ENCODE assay signal across 1 cellular context in genomic region chr14:31025335-31026075, GRCh38.
TF ChIP-seq lines count a peak whose summit lies in the region.

A gene with protein sequence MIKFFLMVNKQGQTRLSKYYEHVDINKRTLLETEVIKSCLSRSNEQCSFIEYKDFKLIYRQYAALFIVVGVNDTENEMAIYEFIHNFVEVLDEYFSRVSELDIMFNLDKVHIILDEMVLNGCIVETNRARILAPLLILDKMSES (plus strand): TSS chr14:31025649. CDS start chr14:31066197, 40,548 bp downstream.

TF ChIP-seq in HepG2, 621 proteins besides CTCF, POLR2A, EP300 and RAD21 (continued from another document and continues in another):
- TF ChIP-seq, protein P1, sequence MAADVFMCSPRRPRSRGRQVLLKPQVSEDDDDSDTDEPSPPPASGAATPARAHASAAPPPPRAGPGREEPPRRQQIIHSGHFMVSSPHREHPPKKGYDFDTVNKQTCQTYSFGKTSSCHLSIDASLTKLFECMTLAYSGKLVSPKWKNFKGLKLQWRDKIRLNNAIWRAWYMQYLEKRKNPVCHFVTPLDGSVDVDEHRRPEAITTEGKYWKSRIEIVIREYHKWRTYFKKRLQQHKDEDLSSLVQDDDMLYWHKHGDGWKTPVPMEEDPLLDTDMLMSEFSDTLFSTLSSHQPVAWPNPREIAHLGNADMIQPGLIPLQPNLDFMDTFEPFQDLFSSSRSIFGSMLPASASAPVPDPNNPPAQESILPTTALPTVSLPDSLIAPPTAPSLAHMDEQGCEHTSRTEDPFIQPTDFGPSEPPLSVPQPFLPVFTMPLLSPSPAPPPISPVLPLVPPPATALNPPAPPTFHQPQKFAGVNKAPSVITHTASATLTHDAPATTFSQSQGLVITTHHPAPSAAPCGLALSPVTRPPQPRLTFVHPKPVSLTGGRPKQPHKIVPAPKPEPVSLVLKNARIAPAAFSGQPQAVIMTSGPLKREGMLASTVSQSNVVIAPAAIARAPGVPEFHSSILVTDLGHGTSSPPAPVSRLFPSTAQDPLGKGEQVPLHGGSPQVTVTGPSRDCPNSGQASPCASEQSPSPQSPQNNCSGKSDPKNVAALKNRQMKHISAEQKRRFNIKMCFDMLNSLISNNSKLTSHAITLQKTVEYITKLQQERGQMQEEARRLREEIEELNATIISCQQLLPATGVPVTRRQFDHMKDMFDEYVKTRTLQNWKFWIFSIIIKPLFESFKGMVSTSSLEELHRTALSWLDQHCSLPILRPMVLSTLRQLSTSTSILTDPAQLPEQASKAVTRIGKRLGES (CRISPR knock-in tag; IDR thresholded peaks at IDR 0.05; ENCODE audit: borderline replicate concordance): no peak; the same call in 1 of the 2 replicates
- TF ChIP-seq RBM22 (optimal IDR thresholded peaks at IDR 0.05; ENCODE audit: low read length) (no peak), TERF1 (CRISPR knock-in tag; IDR thresholded peaks at IDR 0.05) (no peak; the same call in 1 of the 2 replicates), ZFP62 (CRISPR knock-in tag; IDR thresholded peaks at IDR 0.05) (no peak; the same call in 1 of the 2 replicates), TAF15 (IDR thresholded peaks at IDR 0.05; ENCODE audit: low read depth, low read length, poor library complexity, severe bottlenecking) (peak; percentile 92), MED8 (CRISPR knock-in tag; IDR thresholded peaks at IDR 0.05; ENCODE audit: insufficient replicate concordance) (no peak), ZBTB39 (CRISPR knock-in tag; IDR thresholded peaks at IDR 0.05) (no peak), JDP2 (CRISPR knock-in tag; IDR thresholded peaks at IDR 0.05; ENCODE audit: borderline replicate concordance) (no peak), CENPX (CRISPR knock-in tag; IDR thresholded peaks at IDR 0.05) (no peak), ZNF749 (CRISPR knock-in tag; IDR thresholded peaks at IDR 0.05; ENCODE audit: borderline replicate concordance) (no peak), ZSCAN30 (CRISPR knock-in tag; IDR thresholded peaks at IDR 0.05) (0 out of 2 replicates have a peak, but pooled peaks have one; percentile 79), PHF21A (CRISPR knock-in tag; IDR thresholded peaks at IDR 0.05) (no peak), PTBP1 (IDR thresholded peaks at IDR 0.05; ENCODE audit: low read depth, low read length, poor library complexity, severe bottlenecking) (peak; percentile 85), ZMYM3 (CRISPR knock-in tag; IDR thresholded peaks at IDR 0.05) (peak; percentile 51; the same call in 1 of the 2 replicates), ZNF251 (CRISPR knock-in tag; IDR thresholded peaks at IDR 0.05) (peak; percentile 50; the same call in 1 of the 2 replicates), ZNF136 (CRISPR knock-in tag; IDR thresholded peaks at IDR 0.05; ENCODE audit: low read depth) (peak; percentile 98), HMG20A (CRISPR knock-in tag; IDR thresholded peaks at IDR 0.05; ENCODE audit: borderline replicate concordance) (no peak), ZNF580 (CRISPR knock-in tag; IDR thresholded peaks at IDR 0.05; ENCODE audit: borderline replicate concordance, low read depth) (peak; percentile 33), REL (CRISPR knock-in tag; conservative IDR thresholded peaks at IDR 0.05) (no peak), BRF2 (CRISPR knock-in tag; IDR thresholded peaks at IDR 0.05) (no peak; the same call in 1 of the 2 replicates), ZNF547 (CRISPR knock-in tag; IDR thresholded peaks at IDR 0.05) (peak; percentile 96), NFIB (CRISPR knock-in tag; IDR thresholded peaks at IDR 0.05; ENCODE audit: borderline replicate concordance) (no peak), ZNF576 (CRISPR knock-in tag; IDR thresholded peaks at IDR 0.05) (no peak), GATAD1 (CRISPR knock-in tag; IDR thresholded peaks at IDR 0.05) (peak; percentile 49; the same call in 1 of the 2 replicates), ZBTB20 (CRISPR knock-in tag; IDR thresholded peaks at IDR 0.05; ENCODE audit: borderline replicate concordance, low read depth) (no peak; the same call in 1 of the 2 replicates), AGO1 (IDR thresholded peaks at IDR 0.05; ENCODE audit: low read depth, low read length, poor library complexity, severe bottlenecking) (peak; percentile 74), SIN3B (IDR thresholded peaks at IDR 0.05; ENCODE audit: low read length) (0 out of 2 replicates have a peak, but pooled peaks have one; percentile 42), KLF13 (CRISPR knock-in tag; IDR thresholded peaks at IDR 0.05) (peak; percentile 88), ZSCAN9 (CRISPR knock-in tag; IDR thresholded peaks at IDR 0.05; ENCODE audit: borderline replicate concordance) (peak; percentile 33; the same call in 1 of the 2 replicates), ZNF207 (IDR thresholded peaks at IDR 0.05; ENCODE audit: borderline replicate concordance) (no peak), ZNF484 (CRISPR knock-in tag; IDR thresholded peaks at IDR 0.05; ENCODE audit: borderline replicate concordance, low read depth) (no peak), ZNF510 (CRISPR knock-in tag; IDR thresholded peaks at IDR 0.05; ENCODE audit: low read depth) (peak; percentile 84; the same call in 1 of the 2 replicates), ZFP41 (CRISPR knock-in tag; IDR thresholded peaks at IDR 0.05; ENCODE audit: borderline replicate concordance) (peak; percentile 96), NFE2L2 (IDR thresholded peaks at IDR 0.05; ENCODE audit: low read length) (no peak), ETV6 (CRISPR knock-in tag; conservative IDR thresholded peaks at IDR 0.05) (no peak), FOSL2 (CRISPR knock-in tag; IDR thresholded peaks at IDR 0.05) (peak; percentile 32), NFKBIZ (CRISPR knock-in tag; IDR thresholded peaks at IDR 0.05) (peak; percentile 60; the same call in 1 of the 2 replicates), ARNTL (CRISPR knock-in tag; IDR thresholded peaks at IDR 0.05) (no peak), ZNF256 (CRISPR knock-in tag; conservative IDR thresholded peaks at IDR 0.05) (no peak), HDAC6 (IDR thresholded peaks at IDR 0.05; ENCODE audit: low read depth, low read length) (peak; percentile 20; the same call in 1 of the 2 replicates), DNMT3B (CRISPR knock-in tag; conservative IDR thresholded peaks at IDR 0.05) (peak; percentile 81; the same call in 1 of the 2 replicates), NFYC (CRISPR knock-in tag; IDR thresholded peaks at IDR 0.05) (no peak), RFX1 (IDR thresholded peaks at IDR 0.05) (no peak), RORA (CRISPR knock-in tag; IDR thresholded peaks at IDR 0.05) (no peak)
- TF ChIP-seq, protein P2, sequence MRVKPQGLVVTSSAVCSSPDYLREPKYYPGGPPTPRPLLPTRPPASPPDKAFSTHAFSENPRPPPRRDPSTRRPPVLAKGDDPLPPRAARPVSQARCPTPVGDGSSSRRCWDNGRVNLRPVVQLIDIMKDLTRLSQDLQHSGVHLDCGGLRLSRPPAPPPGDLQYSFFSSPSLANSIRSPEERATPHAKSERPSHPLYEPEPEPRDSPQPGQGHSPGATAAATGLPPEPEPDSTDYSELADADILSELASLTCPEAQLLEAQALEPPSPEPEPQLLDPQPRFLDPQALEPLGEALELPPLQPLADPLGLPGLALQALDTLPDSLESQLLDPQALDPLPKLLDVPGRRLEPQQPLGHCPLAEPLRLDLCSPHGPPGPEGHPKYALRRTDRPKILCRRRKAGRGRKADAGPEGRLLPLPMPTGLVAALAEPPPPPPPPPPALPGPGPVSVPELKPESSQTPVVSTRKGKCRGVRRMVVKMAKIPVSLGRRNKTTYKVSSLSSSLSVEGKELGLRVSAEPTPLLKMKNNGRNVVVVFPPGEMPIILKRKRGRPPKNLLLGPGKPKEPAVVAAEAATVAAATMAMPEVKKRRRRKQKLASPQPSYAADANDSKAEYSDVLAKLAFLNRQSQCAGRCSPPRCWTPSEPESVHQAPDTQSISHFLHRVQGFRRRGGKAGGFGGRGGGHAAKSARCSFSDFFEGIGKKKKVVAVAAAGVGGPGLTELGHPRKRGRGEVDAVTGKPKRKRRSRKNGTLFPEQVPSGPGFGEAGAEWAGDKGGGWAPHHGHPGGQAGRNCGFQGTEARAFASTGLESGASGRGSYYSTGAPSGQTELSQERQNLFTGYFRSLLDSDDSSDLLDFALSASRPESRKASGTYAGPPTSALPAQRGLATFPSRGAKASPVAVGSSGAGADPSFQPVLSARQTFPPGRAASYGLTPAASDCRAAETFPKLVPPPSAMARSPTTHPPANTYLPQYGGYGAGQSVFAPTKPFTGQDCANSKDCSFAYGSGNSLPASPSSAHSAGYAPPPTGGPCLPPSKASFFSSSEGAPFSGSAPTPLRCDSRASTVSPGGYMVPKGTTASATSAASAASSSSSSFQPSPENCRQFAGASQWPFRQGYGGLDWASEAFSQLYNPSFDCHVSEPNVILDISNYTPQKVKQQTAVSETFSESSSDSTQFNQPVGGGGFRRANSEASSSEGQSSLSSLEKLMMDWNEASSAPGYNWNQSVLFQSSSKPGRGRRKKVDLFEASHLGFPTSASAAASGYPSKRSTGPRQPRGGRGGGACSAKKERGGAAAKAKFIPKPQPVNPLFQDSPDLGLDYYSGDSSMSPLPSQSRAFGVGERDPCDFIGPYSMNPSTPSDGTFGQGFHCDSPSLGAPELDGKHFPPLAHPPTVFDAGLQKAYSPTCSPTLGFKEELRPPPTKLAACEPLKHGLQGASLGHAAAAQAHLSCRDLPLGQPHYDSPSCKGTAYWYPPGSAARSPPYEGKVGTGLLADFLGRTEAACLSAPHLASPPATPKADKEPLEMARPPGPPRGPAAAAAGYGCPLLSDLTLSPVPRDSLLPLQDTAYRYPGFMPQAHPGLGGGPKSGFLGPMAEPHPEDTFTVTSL (CRISPR knock-in tag; IDR thresholded peaks at IDR 0.05; ENCODE audit: borderline replicate concordance): peak; percentile 69; the same call in 1 of the 2 replicates
- TF ChIP-seq, protein P3, sequence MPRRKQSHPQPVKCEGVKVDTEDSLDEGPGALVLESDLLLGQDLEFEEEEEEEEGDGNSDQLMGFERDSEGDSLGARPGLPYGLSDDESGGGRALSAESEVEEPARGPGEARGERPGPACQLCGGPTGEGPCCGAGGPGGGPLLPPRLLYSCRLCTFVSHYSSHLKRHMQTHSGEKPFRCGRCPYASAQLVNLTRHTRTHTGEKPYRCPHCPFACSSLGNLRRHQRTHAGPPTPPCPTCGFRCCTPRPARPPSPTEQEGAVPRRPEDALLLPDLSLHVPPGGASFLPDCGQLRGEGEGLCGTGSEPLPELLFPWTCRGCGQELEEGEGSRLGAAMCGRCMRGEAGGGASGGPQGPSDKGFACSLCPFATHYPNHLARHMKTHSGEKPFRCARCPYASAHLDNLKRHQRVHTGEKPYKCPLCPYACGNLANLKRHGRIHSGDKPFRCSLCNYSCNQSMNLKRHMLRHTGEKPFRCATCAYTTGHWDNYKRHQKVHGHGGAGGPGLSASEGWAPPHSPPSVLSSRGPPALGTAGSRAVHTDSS (CRISPR knock-in tag; conservative IDR thresholded peaks at IDR 0.05): no peak
